1 cellular context compared by ENCODE assay signal in the genomic region with DNA sequence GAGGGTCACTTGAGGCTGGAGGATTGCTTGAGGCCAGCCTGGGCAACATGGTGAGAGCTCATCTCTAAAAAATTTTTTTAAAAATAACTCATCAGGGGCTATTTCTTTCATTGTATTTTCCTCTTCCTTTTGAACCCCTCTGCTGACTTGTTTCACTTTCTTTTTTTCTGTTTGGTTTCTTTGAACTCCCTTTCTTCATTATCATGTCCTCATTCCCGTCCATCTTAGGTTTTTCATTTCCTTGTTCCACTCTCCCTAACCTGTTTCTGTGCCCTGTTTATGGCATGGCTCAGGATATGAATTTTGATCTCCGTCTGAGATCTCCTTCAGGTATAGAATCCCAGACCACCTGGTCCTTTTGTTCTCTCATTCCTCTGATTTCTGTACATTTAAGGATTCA.
TF ChIP-seq lines count a peak whose summit lies in the region.

No MANE protein-coding gene starts in this region.

TF ChIP-seq in HepG2, 621 proteins besides CTCF, POLR2A, EP300 and RAD21:
- no peak for TF ChIP-seq IKZF4 (CRISPR knock-in tag; IDR thresholded peaks at IDR 0.05; ENCODE audit: borderline replicate concordance, low read depth, not compliant biosample characterization)
- no peak for TF ChIP-seq HES4 (CRISPR knock-in tag; IDR thresholded peaks at IDR 0.05; ENCODE audit: borderline replicate concordance)
- no peak for TF ChIP-seq RFX1 (IDR thresholded peaks at IDR 0.05)
- no peak for TF ChIP-seq NR2F1 (CRISPR knock-in tag; IDR thresholded peaks at IDR 0.05)
- TF ChIP-seq, protein P1, sequence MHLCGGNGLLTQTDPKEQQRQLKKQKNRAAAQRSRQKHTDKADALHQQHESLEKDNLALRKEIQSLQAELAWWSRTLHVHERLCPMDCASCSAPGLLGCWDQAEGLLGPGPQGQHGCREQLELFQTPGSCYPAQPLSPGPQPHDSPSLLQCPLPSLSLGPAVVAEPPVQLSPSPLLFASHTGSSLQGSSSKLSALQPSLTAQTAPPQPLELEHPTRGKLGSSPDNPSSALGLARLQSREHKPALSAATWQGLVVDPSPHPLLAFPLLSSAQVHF (CRISPR knock-in tag; IDR thresholded peaks at IDR 0.05), result no peak
- no peak for TF ChIP-seq ZNF816 (CRISPR knock-in tag; IDR thresholded peaks at IDR 0.05; ENCODE audit: borderline replicate concordance)
- TF ChIP-seq, protein P2, sequence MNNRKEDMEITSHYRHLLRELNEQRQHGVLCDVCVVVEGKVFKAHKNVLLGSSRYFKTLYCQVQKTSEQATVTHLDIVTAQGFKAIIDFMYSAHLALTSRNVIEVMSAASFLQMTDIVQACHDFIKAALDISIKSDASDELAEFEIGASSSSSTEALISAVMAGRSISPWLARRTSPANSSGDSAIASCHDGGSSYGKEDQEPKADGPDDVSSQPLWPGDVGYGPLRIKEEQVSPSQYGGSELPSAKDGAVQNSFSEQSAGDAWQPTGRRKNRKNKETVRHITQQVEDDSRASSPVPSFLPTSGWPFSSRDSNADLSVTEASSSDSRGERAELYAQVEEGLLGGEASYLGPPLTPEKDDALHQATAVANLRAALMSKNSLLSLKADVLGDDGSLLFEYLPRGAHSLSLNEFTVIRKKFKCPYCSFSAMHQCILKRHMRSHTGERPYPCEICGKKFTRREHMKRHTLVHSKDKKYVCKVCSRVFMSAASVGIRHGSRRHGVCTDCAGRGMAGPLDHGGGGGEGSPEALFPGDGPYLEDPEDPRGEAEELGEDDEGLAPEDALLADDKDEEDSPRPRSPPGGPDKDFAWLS (CRISPR knock-in tag; IDR thresholded peaks at IDR 0.05; ENCODE audit: borderline replicate concordance), result no peak
